2 cellular contexts compared by ENCODE assay signal in the genomic region with DNA sequence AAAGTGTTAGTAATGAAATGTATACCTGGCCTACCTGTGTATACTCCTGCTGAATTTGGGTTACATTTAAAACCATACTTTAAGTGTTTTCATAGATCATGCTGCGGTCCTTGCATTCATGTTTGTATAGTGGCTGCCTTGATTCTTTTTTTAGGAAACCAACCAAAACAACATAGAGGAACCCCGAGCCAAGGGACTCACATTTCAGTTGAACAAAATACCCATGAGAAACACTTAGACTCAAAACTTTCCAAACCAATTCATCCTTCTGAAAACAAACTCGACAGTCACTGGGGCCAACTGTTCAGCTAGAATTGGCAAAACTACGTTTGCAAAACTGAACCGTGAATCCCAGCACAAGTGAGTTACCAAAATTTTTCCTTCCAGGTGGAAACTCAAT.
TF ChIP-seq lines count a peak whose summit lies in the region.

No MANE protein-coding gene starts in this region.

TF ChIP-seq in SK-N-SH, 30 proteins besides CTCF, POLR2A, EP300 and RAD21 (continued from another document):
- no peak for TF ChIP-seq SIN3A (IDR thresholded peaks at IDR 0.05; ENCODE audit: borderline replicate concordance, low read depth, low read length)
- no peak for TF ChIP-seq MXI1 (IDR thresholded peaks at IDR 0.05; ENCODE audit: low read depth, low read length)
- TF ChIP-seq, protein P1, sequence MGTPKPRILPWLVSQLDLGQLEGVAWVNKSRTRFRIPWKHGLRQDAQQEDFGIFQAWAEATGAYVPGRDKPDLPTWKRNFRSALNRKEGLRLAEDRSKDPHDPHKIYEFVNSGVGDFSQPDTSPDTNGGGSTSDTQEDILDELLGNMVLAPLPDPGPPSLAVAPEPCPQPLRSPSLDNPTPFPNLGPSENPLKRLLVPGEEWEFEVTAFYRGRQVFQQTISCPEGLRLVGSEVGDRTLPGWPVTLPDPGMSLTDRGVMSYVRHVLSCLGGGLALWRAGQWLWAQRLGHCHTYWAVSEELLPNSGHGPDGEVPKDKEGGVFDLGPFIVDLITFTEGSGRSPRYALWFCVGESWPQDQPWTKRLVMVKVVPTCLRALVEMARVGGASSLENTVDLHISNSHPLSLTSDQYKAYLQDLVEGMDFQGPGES (IDR thresholded peaks at IDR 0.05; ENCODE audit: low read depth, low read length): no peak
- TF ChIP-seq ELF1 (IDR thresholded peaks at IDR 0.05): no peak
- TF ChIP-seq, protein P2, sequence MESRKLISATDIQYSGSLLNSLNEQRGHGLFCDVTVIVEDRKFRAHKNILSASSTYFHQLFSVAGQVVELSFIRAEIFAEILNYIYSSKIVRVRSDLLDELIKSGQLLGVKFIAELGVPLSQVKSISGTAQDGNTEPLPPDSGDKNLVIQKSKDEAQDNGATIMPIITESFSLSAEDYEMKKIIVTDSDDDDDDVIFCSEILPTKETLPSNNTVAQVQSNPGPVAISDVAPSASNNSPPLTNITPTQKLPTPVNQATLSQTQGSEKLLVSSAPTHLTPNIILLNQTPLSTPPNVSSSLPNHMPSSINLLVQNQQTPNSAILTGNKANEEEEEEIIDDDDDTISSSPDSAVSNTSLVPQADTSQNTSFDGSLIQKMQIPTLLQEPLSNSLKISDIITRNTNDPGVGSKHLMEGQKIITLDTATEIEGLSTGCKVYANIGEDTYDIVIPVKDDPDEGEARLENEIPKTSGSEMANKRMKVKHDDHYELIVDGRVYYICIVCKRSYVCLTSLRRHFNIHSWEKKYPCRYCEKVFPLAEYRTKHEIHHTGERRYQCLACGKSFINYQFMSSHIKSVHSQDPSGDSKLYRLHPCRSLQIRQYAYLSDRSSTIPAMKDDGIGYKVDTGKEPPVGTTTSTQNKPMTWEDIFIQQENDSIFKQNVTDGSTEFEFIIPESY (IDR thresholded peaks at IDR 0.05; ENCODE audit: borderline replicate concordance, low read depth): no peak
- no peak for TF ChIP-seq NRF1 (IDR thresholded peaks at IDR 0.05; ENCODE audit: low read depth, low read length)
- TF ChIP-seq, protein P3, sequence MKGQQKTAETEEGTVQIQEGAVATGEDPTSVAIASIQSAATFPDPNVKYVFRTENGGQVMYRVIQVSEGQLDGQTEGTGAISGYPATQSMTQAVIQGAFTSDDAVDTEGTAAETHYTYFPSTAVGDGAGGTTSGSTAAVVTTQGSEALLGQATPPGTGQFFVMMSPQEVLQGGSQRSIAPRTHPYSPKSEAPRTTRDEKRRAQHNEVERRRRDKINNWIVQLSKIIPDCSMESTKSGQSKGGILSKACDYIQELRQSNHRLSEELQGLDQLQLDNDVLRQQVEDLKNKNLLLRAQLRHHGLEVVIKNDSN (IDR thresholded peaks at IDR 0.05; ENCODE audit: borderline replicate concordance, low read depth): no peak
- no peak for TF ChIP-seq CHD2 (IDR thresholded peaks at IDR 0.05; ENCODE audit: low read length, partially characterized antibody)
- no peak for TF ChIP-seq YY1 (IDR thresholded peaks at IDR 0.05; ENCODE audit: low read depth)
- TF ChIP-seq, protein P4, sequence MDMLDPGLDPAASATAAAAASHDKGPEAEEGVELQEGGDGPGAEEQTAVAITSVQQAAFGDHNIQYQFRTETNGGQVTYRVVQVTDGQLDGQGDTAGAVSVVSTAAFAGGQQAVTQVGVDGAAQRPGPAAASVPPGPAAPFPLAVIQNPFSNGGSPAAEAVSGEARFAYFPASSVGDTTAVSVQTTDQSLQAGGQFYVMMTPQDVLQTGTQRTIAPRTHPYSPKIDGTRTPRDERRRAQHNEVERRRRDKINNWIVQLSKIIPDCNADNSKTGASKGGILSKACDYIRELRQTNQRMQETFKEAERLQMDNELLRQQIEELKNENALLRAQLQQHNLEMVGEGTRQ (IDR thresholded peaks at IDR 0.05; ENCODE audit: borderline replicate concordance, low read depth, low read length): no peak
- TF ChIP-seq TAF1 (IDR thresholded peaks at IDR 0.05; ENCODE audit: borderline replicate concordance, low read depth, low read length): no peak

TF ChIP-seq in SK-N-SH treated with all-trans-retinoic acid at 6 μM for 48 hours, 23 proteins besides CTCF, POLR2A, EP300 and RAD21 (continued from another document):
- TF ChIP-seq, protein P5, sequence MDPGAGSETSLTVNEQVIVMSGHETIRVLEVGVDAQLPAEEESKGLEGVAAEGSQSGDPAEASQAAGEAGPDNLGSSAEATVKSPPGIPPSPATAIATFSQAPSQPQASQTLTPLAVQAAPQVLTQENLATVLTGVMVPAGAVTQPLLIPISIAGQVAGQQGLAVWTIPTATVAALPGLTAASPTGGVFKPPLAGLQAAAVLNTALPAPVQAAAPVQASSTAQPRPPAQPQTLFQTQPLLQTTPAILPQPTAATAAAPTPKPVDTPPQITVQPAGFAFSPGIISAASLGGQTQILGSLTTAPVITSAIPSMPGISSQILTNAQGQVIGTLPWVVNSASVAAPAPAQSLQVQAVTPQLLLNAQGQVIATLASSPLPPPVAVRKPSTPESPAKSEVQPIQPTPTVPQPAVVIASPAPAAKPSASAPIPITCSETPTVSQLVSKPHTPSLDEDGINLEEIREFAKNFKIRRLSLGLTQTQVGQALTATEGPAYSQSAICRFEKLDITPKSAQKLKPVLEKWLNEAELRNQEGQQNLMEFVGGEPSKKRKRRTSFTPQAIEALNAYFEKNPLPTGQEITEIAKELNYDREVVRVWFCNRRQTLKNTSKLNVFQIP (CRISPR knock-in tag; IDR thresholded peaks at IDR 0.05; ENCODE audit: borderline replicate concordance, low read depth): no peak
